In genomic region chr16:4994719-4995434, GRCh38 we compare ENCODE assay signal across 1 cellular context.
TF ChIP-seq lines count a peak whose summit lies in the region.

No MANE protein-coding gene starts in this region.

TF ChIP-seq in HepG2, 621 proteins besides CTCF, POLR2A, EP300 and RAD21:
- TF ChIP-seq MEIS2 (CRISPR knock-in tag; IDR thresholded peaks at IDR 0.05): no peak
- TF ChIP-seq, protein P1, sequence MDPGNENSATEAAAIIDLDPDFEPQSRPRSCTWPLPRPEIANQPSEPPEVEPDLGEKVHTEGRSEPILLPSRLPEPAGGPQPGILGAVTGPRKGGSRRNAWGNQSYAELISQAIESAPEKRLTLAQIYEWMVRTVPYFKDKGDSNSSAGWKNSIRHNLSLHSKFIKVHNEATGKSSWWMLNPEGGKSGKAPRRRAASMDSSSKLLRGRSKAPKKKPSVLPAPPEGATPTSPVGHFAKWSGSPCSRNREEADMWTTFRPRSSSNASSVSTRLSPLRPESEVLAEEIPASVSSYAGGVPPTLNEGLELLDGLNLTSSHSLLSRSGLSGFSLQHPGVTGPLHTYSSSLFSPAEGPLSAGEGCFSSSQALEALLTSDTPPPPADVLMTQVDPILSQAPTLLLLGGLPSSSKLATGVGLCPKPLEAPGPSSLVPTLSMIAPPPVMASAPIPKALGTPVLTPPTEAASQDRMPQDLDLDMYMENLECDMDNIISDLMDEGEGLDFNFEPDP (CRISPR knock-in tag; conservative IDR thresholded peaks at IDR 0.05): 0 out of 2 replicates have a peak, but pooled peaks have one; percentile 31
